In genomic region chr19:50725932-50726230, GRCh38 we compare ENCODE assay signal across 10 cellular contexts. TPM values are rescaled to one million over a fixed set of nuclear protein-coding genes. Genes with fewer than 3 reads are reported as not detected.
DNase-seq lines count a peak whose midpoint lies in the region; ATAC-seq and TF ChIP-seq lines count a peak whose summit lies in the region.
"Had no signal": no experiment of that assay in that cellular context is flagged by ENCODE, and none has a peak within 500 bp of the region (broad histone marks: within the 10 kb centered on the region; RNA-seq: fewer than 3 reads in every experiment).

No MANE protein-coding gene starts in this region.

- no peaks in the 10 kb centered on the region for H3K27me3 ChIP-seq in ACC112 (ENCODE audit: insufficient read depth, low read length)

- no peaks in the 10 kb centered on the region for H3K36me3 ChIP-seq in ACC112 (ENCODE audit: insufficient read depth, low read length)
- H3K36me3 ChIP-seq in HEK293 (ENCODE audit: control insufficient read depth in 2 of 2, insufficient read depth in 1 of 2, low read length in 2 of 2), result no peaks in the 10 kb centered on the region; a peak in 1 of 3 replicates

- H3K4me3 ChIP-seq in ACC112 (ENCODE audit: low read depth, low read length) (peak overlapping the region; percentile 74), HEK293 (ENCODE audit: low read depth, low read length) (peak overlapping the region; percentile 78)

- H3K79me2 ChIP-seq in ACC112 (ENCODE audit: control insufficient read depth, insufficient read depth, low read length, unreplicated experiment), result peaks cover 15% of the 10 kb centered on the region

- POLR2A ChIA-PET in HEK293 (lab: Yijun Ruan, JAX), result interaction anchor here (2.3 kb wide), 1 partner anchor 52 kb away, joined by 19 read pairs; no protein-coding TSS in a partner anchor

- no peaks in the 10 kb centered on the region for H3K9me3 Mint-ChIP-seq in central memory CD8-positive, alpha-beta T cell
- peaks cover 0 to 8% (median 2%) of the 10 kb centered on the region in 7 donors for H3K9me3 Mint-ChIP-seq in naive B cell

- no peak overlapping the region for H3K27ac Mint-ChIP-seq in central memory CD8-positive, alpha-beta T cell (ENCODE audit: low read depth)
- H3K27ac Mint-ChIP-seq in naive B cell, result peak overlapping the region in 1 of 6 donors; percentile 56

- no peak overlapping the region for H2AFZ ChIP-seq in ACC112 (ENCODE audit: low read length, unreplicated experiment)

- no peaks in the 10 kb centered on the region for H3K9me3 ChIP-seq in HEK293 (ENCODE audit: control insufficient read depth, insufficient read depth, low read depth, low read length)

- CTCF ChIA-PET in HEK293 (lab: Yijun Ruan, JAX), result interaction anchor here (0.6 to 5.9 kb wide), 2 partner anchors 21 to 56 kb away, joined by 3 to 75 read pairs; no protein-coding TSS in a partner anchor

- H3K4me1 Mint-ChIP-seq in central memory CD8-positive, alpha-beta T cell, result peaks cover 13% of the 10 kb centered on the region
- H3K4me1 Mint-ChIP-seq in naive B cell, result peaks cover 31 to 43% (median 32%) of the 10 kb centered on the region in 3 donors

- no peak overlapping the region for H3K27ac ChIP-seq in ACC112 (ENCODE audit: low read depth, low read length)
- H3K27ac ChIP-seq in HEK293 (ENCODE audit: extremely low read depth, low read depth, low read length), result peak overlapping the region; percentile 77; the same call in 1 of the 2 replicates

- H3K36me3 Mint-ChIP-seq in central memory CD8-positive, alpha-beta T cell (ENCODE audit: insufficient read depth), result peaks cover 2% of the 10 kb centered on the region
- peaks cover 0 to 14% of the 10 kb centered on the region in 2 donors for H3K36me3 Mint-ChIP-seq in naive B cell

- ATAC-seq in central memory CD8-positive, alpha-beta T cell (replicated peaks; ENCODE audit: extremely low read depth, poor library complexity, severe bottlenecking), result no peak
- no peak for ATAC-seq in naive B cell (ENCODE audit: low read depth in 2 of 2)
- ATAC-seq in HG03378 (IDR thresholded peaks at IDR 0.05; ENCODE audit: unreplicated experiment), result no peak

- no peak for DNase-seq in central memory CD8-positive, alpha-beta T cell (ENCODE audit: low spot score in 2 of 2)
- DNase-seq in naive B cell (no peak), NOMO-1 (lab: John Stamatoyannopoulos, UW; ENCODE audit: unreplicated experiment in 2 of 2) (no peak), NCI-H1930 (lab: John Stamatoyannopoulos, UW) (no peak)
- no peak for DNase-seq in stimulated activated CD4-positive, alpha-beta T cell treated with anti-CD3 and anti-CD28 coated beads, Interleukin-4, amount 100 ng/mL, for 1 hour
- DNase-seq: Kasumi-1 had no signal

- H3K4me1 ChIP-seq in ACC112 (ENCODE audit: control insufficient read depth, insufficient read depth, low read length, unreplicated experiment) (peaks cover 15% of the 10 kb centered on the region), HEK293 (ENCODE audit: control insufficient read depth, insufficient read depth, low read length) (peaks cover 7% of the 10 kb centered on the region; the same call in 1 of the 2 replicates)

- peak overlapping the region; percentile 75 for H3K4me3 Mint-ChIP-seq in central memory CD8-positive, alpha-beta T cell
- peak overlapping the region in 7 of 8 donors; percentile 60 to 92 (median 80) for H3K4me3 Mint-ChIP-seq in naive B cell

- TF ChIP-seq CTCF in HEK293 (tag by site-specific recombination; IDR thresholded peaks at IDR 0.05), result no peak

- peaks cover 62% of the 10 kb centered on the region for H3K27me3 Mint-ChIP-seq in central memory CD8-positive, alpha-beta T cell
- peaks cover 12 to 88% (median 65%) of the 10 kb centered on the region in 3 donors for H3K27me3 Mint-ChIP-seq in naive B cell

TF ChIP-seq in HEK293, 187 proteins besides CTCF, POLR2A, EP300 and RAD21:
- TF ChIP-seq ZNF521 (tag by site-specific recombination; IDR thresholded peaks at IDR 0.05), result no peak
- TF ChIP-seq ZNF239 (tag by site-specific recombination; IDR thresholded peaks at IDR 0.05), result peak; percentile 96

RNA-seq across cellular contexts. Expression of gene CLEC11A, which starts 2.7 kb away (rescaled TPM):
- polyA plus RNA-seq in naive B cell (ENCODE audit: low read depth in 6 of 6), result 1 to 10 TPM in 2 of 6 donors, under 1 TPM in 4; 0.49 to 1.1 (median 0.69) TPM

RNA-seq across cellular contexts. Expression of gene SHANK1, which starts 6.3 kb away (rescaled TPM):
- not detected for polyA plus RNA-seq in naive B cell (ENCODE audit: low read depth in 6 of 6)

RNA-seq across cellular contexts. Expression of gene GPR32, which starts 44.4 kb away (rescaled TPM):
- polyA plus RNA-seq in naive B cell (ENCODE audit: low read depth in 6 of 6), result not detected
- polyA plus RNA-seq: lung had no signal
